In the genomic region with DNA sequence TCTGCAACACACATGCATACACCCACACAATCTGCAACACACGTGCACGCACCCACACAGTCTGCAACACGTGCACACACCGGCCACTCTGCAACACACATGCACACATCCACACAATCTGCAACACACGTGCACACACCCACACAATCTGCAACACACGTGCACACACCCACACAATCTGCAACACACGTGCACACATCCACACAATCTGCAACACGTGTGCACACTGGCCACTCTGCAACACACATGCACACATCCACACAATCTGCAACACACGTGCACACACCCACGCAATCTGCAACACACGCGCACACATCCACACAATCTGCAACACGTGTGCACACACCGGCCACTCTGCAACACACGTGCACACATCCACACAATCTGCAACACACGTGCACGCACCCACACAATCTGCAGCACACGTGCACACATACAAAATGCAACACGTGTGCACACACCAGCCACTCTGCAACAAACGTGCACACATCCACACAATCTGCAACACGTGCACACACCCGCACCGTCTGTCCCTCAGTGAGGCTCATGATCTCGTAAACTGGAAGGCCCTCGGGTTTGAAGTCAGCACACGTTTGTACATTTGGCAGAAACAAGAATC, we compare ENCODE assay signal across 21 cellular contexts. TPM values are rescaled to one million over a fixed set of nuclear protein-coding genes. Genes with fewer than 3 reads are reported as not detected.
"Had no signal": no experiment of that assay in that cellular context is flagged by ENCODE, and none has a peak within 500 bp of the region (broad histone marks: within the 10 kb centered on the region; RNA-seq: fewer than 3 reads in every experiment).

No MANE protein-coding gene starts in this region.

- H3K4me2 ChIP-seq: hepatocyte had no signal

- DNase-seq: effector memory CD8-positive, alpha-beta T cell; foreskin keratinocyte; head of caudate nucleus; kidney; left cardiac atrium; left ventricle myocardium inferior; mesenchymal stem cell; midbrain; spleen; stimulated activated CD4-positive, alpha-beta T cell treated with anti-CD3 and anti-CD28 coated beads, Interleukin-15, amount 100 ng/mL, for 24 hours; stimulated activated CD4-positive, alpha-beta T cell treated with anti-CD3 and anti-CD28 coated beads, Interleukin-1b, Interleukin-23, amount 100 ng/mL, for 48 hours; stimulated activated CD4-positive, alpha-beta T cell treated with anti-CD3 and anti-CD28 coated beads, Interleukin-4, amount 100 ng/mL, for 24 hours; tibial artery had no signal

- H3K4me3 ChIP-seq: hepatocyte, left ventricle myocardium inferior, lung, prostate gland, spleen, tibial artery had no signal

- H3K4me1 ChIP-seq: foreskin keratinocyte, left ventricle myocardium inferior, parathyroid adenoma, prostate gland, spleen, tibial artery had no signal

- H3K4me1 Mint-ChIP-seq: stimulated activated memory B cell treated with anti-CD40 and anti-IgM and Interleukin-4, amounts not matched to agents 10 μg/mL and 1 μg/mL and 100 μg/mL, for 72 hours had no signal

- H2AFZ ChIP-seq: hepatocyte, parathyroid adenoma had no signal

- H3K9me3 Mint-ChIP-seq: dendritic cell treated with granulocyte-macrophage colony-stimulating factor and Interleukin-4, amounts not matched to agents 40 ng/mL and 50 ng/mL, for 4 days had no signal

- H3K27me3 ChIP-seq: foreskin keratinocyte, hepatocyte had no signal

- H3K27me3 Mint-ChIP-seq: dendritic cell treated with granulocyte-macrophage colony-stimulating factor and Interleukin-4, amounts not matched to agents 40 ng/mL and 50 ng/mL, for 4 days had no signal

- H3K27ac ChIP-seq: foreskin keratinocyte, hepatocyte, left ventricle myocardium inferior, parathyroid adenoma, prostate gland, spleen, tibial artery had no signal

- H3K79me2 ChIP-seq: hepatocyte, parathyroid adenoma had no signal

- H3K36me3 ChIP-seq: left ventricle myocardium inferior, prostate gland, spleen, tibial artery had no signal

- H3K36me3 Mint-ChIP-seq: natural killer cell treated with Interleukin-12 subunit alpha and Interleukin-12 subunit beta and Interleukin-15 and Interleukin-18, amount 100 ng/mL, for 72 hours; stimulated activated memory B cell treated with anti-CD40 and anti-IgM and Interleukin-4, amounts not matched to agents 10 μg/mL and 1 μg/mL and 100 μg/mL, for 72 hours had no signal

- H3K9ac ChIP-seq: parathyroid adenoma had no signal

- H3K9me3 ChIP-seq: left ventricle myocardium inferior, prostate gland, spleen, tibial artery had no signal

- H3K4me3 Mint-ChIP-seq: dendritic cell treated with granulocyte-macrophage colony-stimulating factor and Interleukin-4, amounts not matched to agents 40 ng/mL and 50 ng/mL, for 4 days; effector memory CD8-positive, alpha-beta T cell; natural killer cell treated with Interleukin-12 subunit alpha and Interleukin-12 subunit beta and Interleukin-15 and Interleukin-18, amount 100 ng/mL, for 72 hours; stimulated activated memory B cell treated with anti-CD40 and anti-IgM and Interleukin-4, amounts not matched to agents 10 μg/mL and 1 μg/mL and 100 μg/mL, for 72 hours; stimulated activated naive CD8-positive, alpha-beta T cell treated with anti-CD3 and anti-CD28 coated beads, Interleukin-15, Interleukin-2, amounts not matched to agents 100 ng/mL and 50 ng/mL, for 24 hours had no signal

- H3K27ac Mint-ChIP-seq: dendritic cell treated with granulocyte-macrophage colony-stimulating factor and Interleukin-4, amounts not matched to agents 40 ng/mL and 50 ng/mL, for 4 days; effector memory CD8-positive, alpha-beta T cell; natural killer cell treated with Interleukin-12 subunit alpha and Interleukin-12 subunit beta and Interleukin-15 and Interleukin-18, amount 100 ng/mL, for 72 hours; stimulated activated memory B cell treated with anti-CD40 and anti-IgM and Interleukin-4, amounts not matched to agents 10 μg/mL and 1 μg/mL and 100 μg/mL, for 72 hours; stimulated activated naive CD8-positive, alpha-beta T cell treated with anti-CD3 and anti-CD28 coated beads, Interleukin-15, Interleukin-2, amounts not matched to agents 100 ng/mL and 50 ng/mL, for 24 hours had no signal

RNA-seq across cellular contexts. Expression of gene PLEKHG4B, which starts 18.4 kb away (rescaled TPM):
- total RNA-seq: foreskin keratinocyte; left ventricle myocardium inferior; natural killer cell treated with Interleukin-12 subunit alpha and Interleukin-12 subunit beta and Interleukin-15 and Interleukin-18, amount 100 ng/mL, for 72 hours had no signal
- polyA plus RNA-seq: foreskin keratinocyte had no signal
